Comparison of ENCODE assay signal across 1 cellular context in the genomic region with DNA sequence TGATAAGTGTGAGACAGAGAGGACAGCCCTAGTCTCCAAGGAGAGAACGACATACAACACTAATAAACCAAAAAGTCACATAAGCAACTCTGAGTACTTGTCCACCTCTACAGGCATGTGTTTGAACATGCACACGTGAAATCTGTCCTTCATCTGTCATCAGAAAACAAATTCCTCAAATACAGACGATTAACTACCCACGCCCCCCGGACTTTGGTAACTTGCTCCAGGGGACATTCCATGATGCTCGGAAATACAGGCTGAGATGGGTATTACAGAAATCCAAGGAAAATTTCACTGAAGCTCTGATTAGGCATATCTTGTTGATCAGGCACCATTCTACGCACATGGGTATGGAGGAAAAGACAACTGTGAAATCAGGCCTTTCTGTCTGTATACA.
TF ChIP-seq lines count a peak whose summit lies in the region.

No MANE protein-coding gene starts in this region.

TF ChIP-seq in HepG2, 621 proteins besides CTCF, POLR2A, EP300 and RAD21:
- TF ChIP-seq ZNF703 (CRISPR knock-in tag; IDR thresholded peaks at IDR 0.05; ENCODE audit: borderline replicate concordance) (no peak), FOSL1 (CRISPR knock-in tag; IDR thresholded peaks at IDR 0.05; ENCODE audit: borderline replicate concordance) (no peak), ELF3 (CRISPR knock-in tag; IDR thresholded peaks at IDR 0.05) (no peak), JUN (CRISPR knock-in tag; IDR thresholded peaks at IDR 0.05) (no peak), ZBTB20 (CRISPR knock-in tag; IDR thresholded peaks at IDR 0.05; ENCODE audit: borderline replicate concordance, low read depth) (no peak), BCL6 (CRISPR knock-in tag; IDR thresholded peaks at IDR 0.05) (peak; percentile 41; the same call in 1 of the 2 replicates)
- TF ChIP-seq, protein P1, sequence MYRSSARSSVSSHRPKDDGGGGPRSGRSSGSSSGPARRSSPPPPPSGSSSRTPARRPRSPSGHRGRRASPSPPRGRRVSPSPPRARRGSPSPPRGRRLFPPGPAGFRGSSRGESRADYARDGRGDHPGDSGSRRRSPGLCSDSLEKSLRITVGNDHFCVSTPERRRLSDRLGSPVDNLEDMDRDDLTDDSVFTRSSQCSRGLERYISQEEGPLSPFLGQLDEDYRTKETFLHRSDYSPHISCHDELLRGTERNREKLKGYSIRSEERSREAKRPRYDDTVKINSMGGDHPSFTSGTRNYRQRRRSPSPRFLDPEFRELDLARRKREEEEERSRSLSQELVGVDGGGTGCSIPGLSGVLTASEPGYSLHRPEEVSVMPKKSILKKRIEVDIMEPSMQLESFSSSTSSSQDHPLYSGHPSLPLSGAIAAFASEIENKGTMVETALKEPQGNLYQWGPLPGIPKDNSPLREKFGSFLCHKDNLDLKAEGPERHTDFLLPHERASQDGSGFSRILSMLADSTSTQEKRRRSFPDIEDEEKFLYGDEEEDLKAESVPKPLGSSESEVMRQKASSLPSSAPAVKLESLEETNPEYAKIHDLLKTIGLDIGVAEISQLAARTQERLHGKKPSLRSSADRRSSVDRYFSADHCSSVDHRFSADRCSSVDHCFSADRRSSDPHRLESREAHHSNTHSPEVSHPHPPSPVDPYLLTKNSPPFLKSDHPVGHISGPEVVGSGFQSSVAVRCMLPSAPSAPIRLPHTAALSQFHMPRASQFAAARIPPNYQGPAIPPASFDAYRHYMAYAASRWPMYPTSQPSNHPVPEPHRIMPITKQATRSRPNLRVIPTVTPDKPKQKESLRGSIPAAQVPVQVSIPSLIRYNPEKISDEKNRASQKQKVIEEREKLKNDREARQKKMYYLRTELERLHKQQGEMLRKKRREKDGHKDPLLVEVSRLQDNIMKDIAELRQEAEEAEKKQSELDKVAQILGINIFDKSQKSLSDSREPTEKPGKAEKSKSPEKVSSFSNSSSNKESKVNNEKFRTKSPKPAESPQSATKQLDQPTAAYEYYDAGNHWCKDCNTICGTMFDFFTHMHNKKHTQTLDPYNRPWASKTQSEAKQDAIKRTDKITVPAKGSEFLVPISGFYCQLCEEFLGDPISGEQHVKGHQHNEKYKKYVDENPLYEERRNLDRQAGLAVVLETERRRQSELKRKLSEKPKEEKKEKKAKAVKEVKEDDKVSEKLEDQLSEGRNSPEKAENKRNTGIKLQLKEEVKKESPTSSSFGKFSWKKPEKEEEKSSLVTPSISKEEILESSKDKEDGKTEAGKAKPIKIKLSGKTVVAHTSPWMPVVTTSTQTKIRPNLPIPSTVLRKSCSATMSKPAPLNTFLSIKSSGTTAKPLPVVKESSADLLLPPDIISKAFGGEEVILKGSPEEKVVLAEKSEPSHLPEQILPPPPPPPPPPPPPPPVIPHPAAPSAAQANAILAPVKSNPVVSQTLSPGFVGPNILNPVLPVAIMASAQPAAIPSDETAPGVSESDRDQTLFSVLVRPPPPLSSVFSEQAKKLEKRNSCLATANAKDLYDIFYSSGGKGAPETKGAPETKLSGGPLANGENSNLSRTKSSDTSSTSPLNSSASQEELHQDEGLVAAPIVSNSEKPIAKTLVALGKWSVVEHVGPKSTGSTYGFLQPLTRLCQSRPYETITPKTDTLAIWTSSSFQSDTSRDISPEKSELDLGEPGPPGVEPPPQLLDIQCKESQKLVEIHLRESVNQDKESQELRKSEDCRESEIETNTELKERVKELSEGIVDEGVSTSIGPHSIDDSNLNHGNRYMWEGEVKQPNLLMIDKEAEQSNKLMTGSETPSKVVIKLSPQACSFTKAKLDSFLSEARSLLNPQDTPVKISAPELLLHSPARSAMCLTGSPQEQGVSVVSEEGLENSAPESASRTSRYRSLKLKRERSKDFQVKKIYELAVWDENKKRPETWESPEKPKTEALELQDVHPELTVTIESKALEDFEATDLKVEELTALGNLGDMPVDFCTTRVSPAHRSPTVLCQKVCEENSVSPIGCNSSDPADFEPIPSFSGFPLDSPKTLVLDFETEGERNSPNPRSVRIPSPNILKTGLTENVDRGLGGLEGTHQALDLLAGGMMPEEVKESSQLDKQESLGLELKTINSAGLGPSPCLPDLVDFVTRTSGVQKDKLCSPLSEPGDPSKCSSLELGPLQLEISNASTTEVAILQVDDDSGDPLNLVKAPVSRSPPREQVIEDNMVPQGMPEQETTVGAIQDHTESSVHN (CRISPR knock-in tag; IDR thresholded peaks at IDR 0.05) = no peak
